Comparison of ENCODE assay signal across 15 cellular contexts in genomic region chr2:30436859-30437435, GRCh38. TPM values are rescaled to one million over a fixed set of nuclear protein-coding genes. Genes with fewer than 3 reads are reported as not detected.
DNase-seq lines count a peak whose midpoint lies in the region; ATAC-seq and TF ChIP-seq lines count a peak whose summit lies in the region.
"Had no signal": no experiment of that assay in that cellular context is flagged by ENCODE, and none has a peak within 500 bp of the region (broad histone marks: within the 10 kb centered on the region; RNA-seq: fewer than 3 reads in every experiment).

No MANE protein-coding gene starts in this region.

- H3K4me3 Mint-ChIP-seq in activated CD4-positive, alpha-beta T cell treated with anti-CD3 and anti-CD28 coated beads for 36 hours = no peak overlapping the region
- no peak overlapping the region for H3K4me3 Mint-ChIP-seq in activated naive CD8-positive, alpha-beta T cell treated with anti-CD3 and anti-CD28 coated beads, Interleukin-2, amount 10 ng/mL, durations not matched to agents 7 days and 5 days
- H3K4me3 Mint-ChIP-seq in endodermal cell = no peak overlapping the region
- H3K4me3 Mint-ChIP-seq: T-helper 1 cell treated with Interleukin-12 subunit alpha and Interleukin-12 subunit beta and Interleukin-4 antibody, amounts not matched to agents 30 μg/mL and 1 μg/mL, for 36 hours had no signal

- H3K27me3 ChIP-seq in subcutaneous abdominal adipose tissue (ENCODE audit: control insufficient read depth in 5 of 5, insufficient read depth in 4 of 5, low read length in 5 of 5) = peaks cover 0 to 2% (median 0%) of the 10 kb centered on the region in 5 donors
- H3K27me3 ChIP-seq in endodermal cell (ENCODE audit: control insufficient read depth, insufficient read depth, low read length, poor library complexity, severe bottlenecking) = no peaks in the 10 kb centered on the region
- H3K27me3 ChIP-seq in smooth muscle cell (ENCODE audit: low read depth) = no peaks in the 10 kb centered on the region
- H3K27me3 ChIP-seq: adrenal gland, dorsolateral prefrontal cortex had no signal

- H3K27me3 Mint-ChIP-seq in activated CD4-positive, alpha-beta T cell treated with anti-CD3 and anti-CD28 coated beads for 36 hours = no peaks in the 10 kb centered on the region
- H3K27me3 Mint-ChIP-seq in activated naive CD8-positive, alpha-beta T cell treated with anti-CD3 and anti-CD28 coated beads, Interleukin-2, amount 10 ng/mL, durations not matched to agents 7 days and 5 days = no peaks in the 10 kb centered on the region
- H3K27me3 Mint-ChIP-seq in endodermal cell (ENCODE audit: insufficient read depth) = no peaks in the 10 kb centered on the region

- H3K9me3 Mint-ChIP-seq in activated CD4-positive, alpha-beta T cell treated with anti-CD3 and anti-CD28 coated beads for 36 hours (ENCODE audit: low read depth) = no peaks in the 10 kb centered on the region
- H3K9me3 Mint-ChIP-seq in activated naive CD8-positive, alpha-beta T cell treated with anti-CD3 and anti-CD28 coated beads, Interleukin-2, amount 10 ng/mL, durations not matched to agents 7 days and 5 days = no peaks in the 10 kb centered on the region
- H3K9me3 Mint-ChIP-seq in endodermal cell = no peaks in the 10 kb centered on the region
- H3K9me3 Mint-ChIP-seq: T-helper 1 cell treated with Interleukin-12 subunit alpha and Interleukin-12 subunit beta and Interleukin-4 antibody, amounts not matched to agents 30 μg/mL and 1 μg/mL, for 36 hours had no signal

- peaks cover 31% of the 10 kb centered on the region for H3K4me1 Mint-ChIP-seq in activated CD4-positive, alpha-beta T cell treated with anti-CD3 and anti-CD28 coated beads for 36 hours
- peaks cover 19% of the 10 kb centered on the region for H3K4me1 Mint-ChIP-seq in activated naive CD8-positive, alpha-beta T cell treated with anti-CD3 and anti-CD28 coated beads, Interleukin-2, amount 10 ng/mL, durations not matched to agents 7 days and 5 days
- no peaks in the 10 kb centered on the region for H3K4me1 Mint-ChIP-seq in endodermal cell

- H3K79me2 ChIP-seq in smooth muscle cell (ENCODE audit: low read depth) = no peaks in the 10 kb centered on the region

- H3K9ac ChIP-seq in subcutaneous abdominal adipose tissue (ENCODE audit: low read length in 5 of 5) (no peak overlapping the region), endodermal cell (ENCODE audit: extremely low read depth, low read length, poor library complexity, severe bottlenecking) (no peak overlapping the region), smooth muscle cell (ENCODE audit: low read depth) (no peak overlapping the region)

- H3K9me3 ChIP-seq in subcutaneous abdominal adipose tissue (ENCODE audit: control insufficient read depth in 5 of 5, low read length in 5 of 5) = no peaks in the 10 kb centered on the region
- no peaks in the 10 kb centered on the region for H3K9me3 ChIP-seq in endodermal cell (ENCODE audit: control insufficient read depth, low read length)
- no peaks in the 10 kb centered on the region for H3K9me3 ChIP-seq in smooth muscle cell (replicated peaks; ENCODE audit: low read depth)
- H3K9me3 ChIP-seq: adrenal gland had no signal

- POLR2A ChIA-PET in activated CD4-positive, alpha-beta T cell treated with anti-CD3 and anti-CD28 coated beads for 36 hours (lab: Charles Lee) = interaction anchor here (0.7 to 1.4 kb wide), 2 partner anchors 14 to 202 kb away, joined by 3 read pairs; no protein-coding TSS in a partner anchor
- POLR2A ChIA-PET in activated naive CD8-positive, alpha-beta T cell treated with anti-CD3 and anti-CD28 coated beads, Interleukin-2, amount 10 ng/mL, durations not matched to agents 7 days and 5 days (lab: Charles Lee) = interaction anchor here (0.9 to 1.9 kb wide), 2 partner anchors 10 to 13 kb away, joined by 3 to 5 read pairs; partner anchors contain the start of gene LCLAT1

- no peaks in the 10 kb centered on the region for H3K36me3 Mint-ChIP-seq in activated CD4-positive, alpha-beta T cell treated with anti-CD3 and anti-CD28 coated beads for 36 hours (ENCODE audit: low read depth)
- H3K36me3 Mint-ChIP-seq in activated naive CD8-positive, alpha-beta T cell treated with anti-CD3 and anti-CD28 coated beads, Interleukin-2, amount 10 ng/mL, durations not matched to agents 7 days and 5 days = peaks cover 6% of the 10 kb centered on the region
- H3K36me3 Mint-ChIP-seq in endodermal cell (ENCODE audit: low read depth) = no peaks in the 10 kb centered on the region

- intact Hi-C loops in activated CD4-positive, alpha-beta T cell treated with anti-CD3 and anti-CD28 coated beads for 36 hours (cut with DNase I, micrococcal nuclease) = no loop called here
- intact Hi-C loops in left colon (cut with DNase I, micrococcal nuclease) = no loop called here

- WGBS in endodermal cell (ENCODE audit: insufficient coverage in 1 of 2, insufficient read length in 1 of 2), 2 experiments = 85 to 88% methylated on average over 1 of the region's 1 CpG
- WGBS in smooth muscle cell (ENCODE audit: low lambda C conversion rate) = 64% methylated on average over 1 of the region's 1 CpG

- H3K36me3 ChIP-seq in subcutaneous abdominal adipose tissue (ENCODE audit: control insufficient read depth in 5 of 5, insufficient read depth in 5 of 5, low read length in 5 of 5) (no peaks in the 10 kb centered on the region), endodermal cell (ENCODE audit: control insufficient read depth, insufficient read depth, low read length) (no peaks in the 10 kb centered on the region), smooth muscle cell (ENCODE audit: low read depth) (no peaks in the 10 kb centered on the region)
- H3K36me3 ChIP-seq: adrenal gland had no signal

- DNase-seq in activated CD4-positive, alpha-beta T cell treated with anti-CD3 and anti-CD28 coated beads for 36 hours = no peak
- DNase-seq in activated CD4-positive, alpha-beta T cell treated with anti-CD3 and anti-CD28 coated beads for 48 hours = no peak
- no peak for DNase-seq in activated naive CD8-positive, alpha-beta T cell treated with anti-CD3 and anti-CD28 coated beads, Interleukin-2, amount 10 ng/mL, durations not matched to agents 7 days and 5 days
- no peak for DNase-seq in left colon
- no peak for DNase-seq in endodermal cell
- no peak for DNase-seq in DMS53 treated with DMSO at 0.1 percent for 48 hours (lab: John Stamatoyannopoulos, UW; ENCODE audit: unreplicated experiment)
- no peak for DNase-seq in smooth muscle cell (lab: John Stamatoyannopoulos, UW; ENCODE audit: unreplicated experiment)
- DNase-seq: adrenal gland; dorsolateral prefrontal cortex; H7; NCI-H2029; stimulated activated CD4-positive, alpha-beta T cell treated with anti-CD3 and anti-CD28 coated beads, Interleukin-4, amount 100 ng/mL, for 1 hour had no signal

- H3K4me2 ChIP-seq in smooth muscle cell = no peak overlapping the region

- no peaks in the 10 kb centered on the region for H3F3A ChIP-seq in smooth muscle cell (ENCODE audit: low read depth)

- peak; percentile 70 for ATAC-seq in activated CD4-positive, alpha-beta T cell treated with anti-CD3 and anti-CD28 coated beads for 36 hours
- no peak for ATAC-seq in activated naive CD8-positive, alpha-beta T cell treated with anti-CD3 and anti-CD28 coated beads, Interleukin-2, amount 10 ng/mL, durations not matched to agents 7 days and 5 days (ENCODE audit: low read depth)
- peak; percentile 50 for ATAC-seq in left colon

- peak overlapping the region; percentile 17 for H3K27ac ChIP-seq in subcutaneous abdominal adipose tissue (ENCODE audit: low read depth, low read length)
- no peak overlapping the region for H3K27ac ChIP-seq in endodermal cell (ENCODE audit: low read depth, low read length)
- H3K27ac ChIP-seq in smooth muscle cell (ENCODE audit: low read depth) = no peak overlapping the region
- H3K27ac ChIP-seq: 22Rv1, dorsolateral prefrontal cortex had no signal

- TF ChIP-seq CTCF in endodermal cell (conservative IDR thresholded peaks at IDR 0.05) (no peak), smooth muscle cell (IDR thresholded peaks at IDR 0.05; ENCODE audit: borderline replicate concordance, insufficient read depth, poor library complexity, severe bottlenecking) (no peak)

- H2AFZ ChIP-seq in smooth muscle cell (ENCODE audit: low read depth) = no peak overlapping the region

- CTCF ChIA-PET in activated CD4-positive, alpha-beta T cell treated with anti-CD3 and anti-CD28 coated beads for 36 hours (lab: Charles Lee) = interaction anchor here (0.6 to 1.5 kb wide), 4 partner anchors 10 to 272 kb away, joined by 3 to 8 read pairs (median 4); partner anchors contain the start of gene LCLAT1

- H3K4me3 ChIP-seq in subcutaneous abdominal adipose tissue (ENCODE audit: low read depth in 1 of 5, low read length in 5 of 5) = no peak overlapping the region
- H3K4me3 ChIP-seq in endodermal cell (ENCODE audit: low read length) = no peak overlapping the region
- no peak overlapping the region for H3K4me3 ChIP-seq in smooth muscle cell
- H3K4me3 ChIP-seq: adrenal gland, dorsolateral prefrontal cortex had no signal

- peaks cover 0 to 19% (median 0%) of the 10 kb centered on the region in 5 donors for H3K4me1 ChIP-seq in subcutaneous abdominal adipose tissue (ENCODE audit: control insufficient read depth in 5 of 5, insufficient read depth in 5 of 5, low read length in 5 of 5)
- peaks cover 2% of the 10 kb centered on the region for H3K4me1 ChIP-seq in endodermal cell (ENCODE audit: control insufficient read depth, insufficient read depth, low read length)
- no peaks in the 10 kb centered on the region for H3K4me1 ChIP-seq in smooth muscle cell (ENCODE audit: low read depth)

- H4K20me1 ChIP-seq in smooth muscle cell (ENCODE audit: low read depth) = no peaks in the 10 kb centered on the region

- H3K27ac Mint-ChIP-seq in activated CD4-positive, alpha-beta T cell treated with anti-CD3 and anti-CD28 coated beads for 36 hours = no peak overlapping the region
- H3K27ac Mint-ChIP-seq in activated naive CD8-positive, alpha-beta T cell treated with anti-CD3 and anti-CD28 coated beads, Interleukin-2, amount 10 ng/mL, durations not matched to agents 7 days and 5 days = peak overlapping the region; percentile 2
- no peak overlapping the region for H3K27ac Mint-ChIP-seq in endodermal cell
- H3K27ac Mint-ChIP-seq: T-helper 1 cell treated with Interleukin-12 subunit alpha and Interleukin-12 subunit beta and Interleukin-4 antibody, amounts not matched to agents 30 μg/mL and 1 μg/mL, for 36 hours had no signal

RNA-seq across cellular contexts. Expression of gene LCLAT1, which starts 10.1 kb away (rescaled TPM):
- total RNA-seq in activated CD4-positive, alpha-beta T cell treated with anti-CD3 and anti-CD28 coated beads for 36 hours = 10 to 100 TPM; 18.5 to 21.7 TPM
- total RNA-seq in activated naive CD8-positive, alpha-beta T cell treated with anti-CD3 and anti-CD28 coated beads, Interleukin-2, amount 10 ng/mL, durations not matched to agents 7 days and 5 days = 10 to 100 TPM; 19.8 to 21.2 TPM
- 10 to 100 TPM; 18.0 to 20.6 TPM for total RNA-seq in left colon
- 10 to 100 TPM; 30.2 to 34.2 TPM for total RNA-seq in endodermal cell
- polyA plus RNA-seq in endodermal cell (2013, experiment 1 of 2) = 11.5 TPM
- 11.3 TPM for polyA plus RNA-seq in endodermal cell (2013, experiment 2 of 2)
- 11.7 and 15.9 TPM in 2 replicates for total RNA-seq in smooth muscle cell
- polyA plus RNA-seq in smooth muscle cell = 2.6 and 4.8 TPM in 2 replicates
